Comparison of ENCODE assay signal across 18 cellular contexts in genomic region chr4:8285143-8285975, GRCh38. TPM values are rescaled to one million over a fixed set of nuclear protein-coding genes. Genes with fewer than 3 reads are reported as not detected.
"Had no signal": no experiment of that assay in that cellular context is flagged by ENCODE, and none has a peak within 500 bp of the region (broad histone marks: within the 10 kb centered on the region; RNA-seq: fewer than 3 reads in every experiment).

No MANE protein-coding gene starts in this region.

- H3K27me3 ChIP-seq: breast epithelium, gastroesophageal sphincter, hepatocyte, pancreas, suprapubic skin had no signal

- H3K27ac Mint-ChIP-seq: activated naive CD8-positive, alpha-beta T cell treated with anti-CD3 and anti-CD28 coated beads, Interleukin-2, amount 10 ng/mL, durations not matched to agents 7 days and 5 days; activated T-helper 1 cell treated with anti-CD3 and anti-CD28 coated beads, Interleukin-12 subunit alpha, Interleukin-12 subunit beta, Interleukin-2, Interleukin-4 antibody, amounts not matched to agents 30 ng/mL and 10 ng/mL and 1 ng/mL, durations not matched to agents 14 hours and 24 hours and 36 hours; nephron progenitor cell; stimulated activated naive CD8-positive, alpha-beta T cell treated with anti-CD3 and anti-CD28 coated beads, Interleukin-15, Interleukin-2, amounts not matched to agents 100 ng/mL and 50 ng/mL, for 24 hours; type B pancreatic cell had no signal

- FAIRE-seq: pancreas had no signal

- H3K36me3 ChIP-seq: breast epithelium, pancreas, suprapubic skin had no signal

- H3K4me2 ChIP-seq: hepatocyte had no signal

- H3K36me3 Mint-ChIP-seq: activated naive CD8-positive, alpha-beta T cell treated with anti-CD3 and anti-CD28 coated beads, Interleukin-2, amount 10 ng/mL, durations not matched to agents 7 days and 5 days; type B pancreatic cell had no signal

- H3K27me3 Mint-ChIP-seq: activated naive CD8-positive, alpha-beta T cell treated with anti-CD3 and anti-CD28 coated beads, Interleukin-2, amount 10 ng/mL, durations not matched to agents 7 days and 5 days; stimulated activated naive CD8-positive, alpha-beta T cell treated with anti-CD3 and anti-CD28 coated beads, Interleukin-15, Interleukin-2, amounts not matched to agents 100 ng/mL and 50 ng/mL, for 24 hours had no signal

- H3K27ac ChIP-seq: breast epithelium, dorsolateral prefrontal cortex, gastroesophageal sphincter, hepatocyte, pancreas, skin epidermis, suprapubic skin had no signal

- H3K4me3 Mint-ChIP-seq: activated naive CD8-positive, alpha-beta T cell treated with anti-CD3 and anti-CD28 coated beads, Interleukin-2, amount 10 ng/mL, durations not matched to agents 7 days and 5 days; activated T-helper 1 cell treated with anti-CD3 and anti-CD28 coated beads, Interleukin-12 subunit alpha, Interleukin-12 subunit beta, Interleukin-2, Interleukin-4 antibody, amounts not matched to agents 30 ng/mL and 10 ng/mL and 1 ng/mL, durations not matched to agents 14 hours and 24 hours and 36 hours; nephron progenitor cell; stimulated activated naive CD8-positive, alpha-beta T cell treated with anti-CD3 and anti-CD28 coated beads, Interleukin-15, Interleukin-2, amounts not matched to agents 100 ng/mL and 50 ng/mL, for 24 hours; type B pancreatic cell had no signal

- H3K9me3 ChIP-seq: breast epithelium, gastroesophageal sphincter, pancreas, suprapubic skin had no signal

- H3K4me3 ChIP-seq: breast epithelium, dorsolateral prefrontal cortex, gastroesophageal sphincter, hepatocyte, pancreas, skin epidermis, suprapubic skin had no signal

- H3K4me1 ChIP-seq: breast epithelium, pancreas had no signal

- H3K9me3 Mint-ChIP-seq: activated naive CD8-positive, alpha-beta T cell treated with anti-CD3 and anti-CD28 coated beads, Interleukin-2, amount 10 ng/mL, durations not matched to agents 7 days and 5 days; activated T-helper 1 cell treated with anti-CD3 and anti-CD28 coated beads, Interleukin-12 subunit alpha, Interleukin-12 subunit beta, Interleukin-2, Interleukin-4 antibody, amounts not matched to agents 30 ng/mL and 10 ng/mL and 1 ng/mL, durations not matched to agents 14 hours and 24 hours and 36 hours; nephron progenitor cell; stimulated activated naive CD8-positive, alpha-beta T cell treated with anti-CD3 and anti-CD28 coated beads, Interleukin-15, Interleukin-2, amounts not matched to agents 100 ng/mL and 50 ng/mL, for 24 hours; type B pancreatic cell had no signal

- H3K79me2 ChIP-seq: hepatocyte had no signal

- ATAC-seq: gastroesophageal sphincter, pancreas had no signal

- H2AFZ ChIP-seq: hepatocyte had no signal

- DNase-seq: activated CD4-positive, CD25-positive, alpha-beta regulatory T cell treated with anti-CD3 and anti-CD28 coated beads, Interleukin-2, amount 50 U/mL, for 72 hours; activated naive CD8-positive, alpha-beta T cell treated with anti-CD3 and anti-CD28 coated beads, Interleukin-2, amount 10 ng/mL, durations not matched to agents 7 days and 5 days; anterior cingulate cortex; dorsolateral prefrontal cortex; erythroblast; nephron progenitor cell; stimulated activated CD4-positive, alpha-beta T cell treated with anti-CD3 and anti-CD28 coated beads, Interleukin-4, amount 100 ng/mL, for 24 hours had no signal

RNA-seq across cellular contexts. Expression of gene HTRA3, which starts 15.8 kb away (rescaled TPM):
- total RNA-seq: activated CD8-positive, alpha-beta memory T cell treated with anti-CD3 and anti-CD28 coated beads for 36 hours; activated naive CD8-positive, alpha-beta T cell treated with anti-CD3 and anti-CD28 coated beads, Interleukin-2, amount 10 ng/mL, durations not matched to agents 7 days and 5 days; activated T-helper 1 cell treated with anti-CD3 and anti-CD28 coated beads, Interleukin-12 subunit alpha, Interleukin-12 subunit beta, Interleukin-2, Interleukin-4 antibody, amounts not matched to agents 30 ng/mL and 10 ng/mL and 1 ng/mL, durations not matched to agents 14 hours and 24 hours and 36 hours; T-helper 1 cell treated with Interleukin-12 subunit alpha and Interleukin-12 subunit beta and Interleukin-4 antibody, amounts not matched to agents 30 ng/mL and 1 ng/mL, for 36 hours had no signal
